ENCODE assay signal across 21 cellular contexts in genomic region chr12:2653461-2653965, GRCh38.
"Had no signal": no experiment of that assay in that cellular context is flagged by ENCODE, and none has a peak within 500 bp of the region (broad histone marks: within the 10 kb centered on the region; RNA-seq: fewer than 3 reads in every experiment).

No MANE protein-coding gene starts in this region.

- DNase-seq: cortex of kidney; effector memory CD8-positive, alpha-beta T cell; hypothalamus; immature natural killer cell; mammary epithelial cell; naive thymus-derived CD8-positive, alpha-beta T cell; nephron progenitor cell; nucleus accumbens; stimulated activated CD4-positive, alpha-beta T cell treated with anti-CD3 and anti-CD28 coated beads, Interleukin-4, amount 100 ng/mL, for 4 hours; stimulated activated naive CD8-positive, alpha-beta T cell treated with anti-CD3 and anti-CD28 coated beads, Interleukin-15, Interleukin-2, amounts not matched to agents 100 U/mL and 50 U/mL, for 24 hours; testis had no signal

- H3K4me1 ChIP-seq: prostate gland, right atrium auricular region, testis, tibial artery, upper lobe of left lung, vagina had no signal

- H3K4me3 Mint-ChIP-seq: effector memory CD8-positive, alpha-beta T cell; immature natural killer cell; naive thymus-derived CD8-positive, alpha-beta T cell; nephron progenitor cell; stimulated activated memory B cell treated with anti-CD40 and anti-IgM and Interleukin-4, amounts not matched to agents 10 μg/mL and 1 μg/mL and 100 μg/mL, for 72 hours had no signal

- H3K27ac Mint-ChIP-seq: effector memory CD8-positive, alpha-beta T cell; immature natural killer cell; naive thymus-derived CD8-positive, alpha-beta T cell; nephron progenitor cell; stimulated activated memory B cell treated with anti-CD40 and anti-IgM and Interleukin-4, amounts not matched to agents 10 μg/mL and 1 μg/mL and 100 μg/mL, for 72 hours had no signal

- H3K27ac ChIP-seq: prostate gland, right atrium auricular region, testis, tibial artery, upper lobe of left lung, vagina had no signal

- H3K4me1 Mint-ChIP-seq: immature natural killer cell; naive thymus-derived CD8-positive, alpha-beta T cell; stimulated activated memory B cell treated with anti-CD40 and anti-IgM and Interleukin-4, amounts not matched to agents 10 μg/mL and 1 μg/mL and 100 μg/mL, for 72 hours had no signal

- H3K9me3 Mint-ChIP-seq: effector memory CD8-positive, alpha-beta T cell had no signal

- H3K36me3 ChIP-seq: prostate gland had no signal

- FAIRE-seq: frontal cortex, keratinocyte had no signal

- H3K4me3 ChIP-seq: prostate gland, right atrium auricular region, testis, tibial artery, upper lobe of left lung, vagina had no signal

- H3K9me3 ChIP-seq: prostate gland, right atrium auricular region, testis, tibial artery, upper lobe of left lung, vagina had no signal

- H3K27me3 ChIP-seq: right atrium auricular region, testis, tibial artery, upper lobe of left lung, vagina had no signal

- ATAC-seq: effector memory CD8-positive, alpha-beta T cell; left lobe of liver; naive thymus-derived CD8-positive, alpha-beta T cell; sciatic nerve; stimulated activated memory B cell treated with anti-CD40 and anti-IgM and Interleukin-4, amounts not matched to agents 10 μg/mL and 1 μg/mL and 100 μg/mL, for 72 hours; stimulated activated naive CD8-positive, alpha-beta T cell treated with anti-CD3 and anti-CD28 coated beads, Interleukin-15, Interleukin-2, amounts not matched to agents 100 U/mL and 50 U/mL, for 24 hours had no signal
